In genomic region chr7:39686261-39686924, GRCh38 we compare ENCODE assay signal across 10 cellular contexts.
DNase-seq lines count a peak whose midpoint lies in the region; ATAC-seq lines count a peak whose summit lies in the region.
"Had no signal": no experiment of that assay in that cellular context is flagged by ENCODE, and none has a peak within 500 bp of the region (broad histone marks: within the 10 kb centered on the region; RNA-seq: fewer than 3 reads in every experiment).

No MANE protein-coding gene starts in this region.

- H3K9me3 ChIP-seq in aorta (ENCODE audit: control insufficient read depth, low read length): no peaks in the 10 kb centered on the region
- H3K9me3 ChIP-seq: suprapubic skin had no signal

- no peaks in the 10 kb centered on the region for H3K36me3 ChIP-seq in aorta (ENCODE audit: control insufficient read depth in 1 of 2, insufficient read depth in 2 of 2, low read length in 1 of 2)

- ATAC-seq in GM19452 (IDR thresholded peaks at IDR 0.05; ENCODE audit: unreplicated experiment) (peak; percentile 80), HG03103 (IDR thresholded peaks at IDR 0.05; ENCODE audit: low read depth, unreplicated experiment) (peak; percentile 62), aorta (ENCODE audit: low FRiP score) (no peak)

- no peaks in the 10 kb centered on the region for H3K27me3 ChIP-seq in aorta (ENCODE audit: control insufficient read depth in 1 of 2, insufficient read depth in 2 of 2, low read length in 1 of 2)
- H3K27me3 ChIP-seq: suprapubic skin had no signal

- H3K4me3 ChIP-seq in aorta (ENCODE audit: low read length in 2 of 2): no peak overlapping the region
- H3K4me3 ChIP-seq: suprapubic skin had no signal

- DNase-seq in GM04503 (ENCODE audit: low read depth) (peak; percentile 46), dedifferentiated amniotic fluid mesenchymal stem cell (ENCODE audit: extremely low spot score) (peak; percentile 28), 8988T (no peak), glomerular visceral epithelial cell (ENCODE audit: extremely low spot score) (no peak), aorta (no peak)
- no peak for DNase-seq in stimulated activated naive CD4-positive, alpha-beta T cell (lab: John Stamatoyannopoulos, UW)
- DNase-seq: OCI-M1 had no signal

- no peak overlapping the region for H3K27ac ChIP-seq in aorta (ENCODE audit: low read depth in 1 of 2, low read length in 2 of 2)
- H3K27ac ChIP-seq: suprapubic skin had no signal

- intact Hi-C loops in aorta (cut with DNase I): no loop called here

- H3K4me1 ChIP-seq in aorta (ENCODE audit: control insufficient read depth in 1 of 2, insufficient read depth in 2 of 2, low read length in 2 of 2): peaks cover 0 to 6% of the 10 kb centered on the region in 2 donors

- 94 to 95% methylated on average over 3 of the region's 3 CpGs for WGBS in aorta, 2 donors

Comparison
In these comparisons a context has a peak if more than half of its experiments do, and no peak if none do; other contexts are left out.
1. DNase-seq: peak in GM04503 (single experiment) and dedifferentiated amniotic fluid mesenchymal stem cell (single experiment); none in 8988T (single experiment), stimulated activated naive CD4-positive, alpha-beta T cell (0 of 6), glomerular visceral epithelial cell (single experiment) and aorta (0 of 2).